Comparison of ENCODE assay signal across 9 cellular contexts in genomic region chr16:50547944-50548658, GRCh38. TPM values are rescaled to one million over a fixed set of nuclear protein-coding genes. Genes with fewer than 3 reads are reported as not detected.
DNase-seq lines count a peak whose midpoint lies in the region; ATAC-seq and TF ChIP-seq lines count a peak whose summit lies in the region.
"Had no signal": no experiment of that assay in that cellular context is flagged by ENCODE, and none has a peak within 500 bp of the region (broad histone marks: within the 10 kb centered on the region; RNA-seq: fewer than 3 reads in every experiment).

Gene NKD1, plus strand, starts transcription at chr16:50548396. Its CDS starts 158 bp downstream, at chr16:50548554.

- peak within 1 kb of the TSS; percentile 59 for H3K4me3 Mint-ChIP-seq in endodermal cell

- no peak within 1 kb of the TSS for H3K27ac Mint-ChIP-seq in endodermal cell

- peak within 1 kb of the TSS; percentile 20 for H3K9ac ChIP-seq in endodermal cell (ENCODE audit: extremely low read depth, low read length, poor library complexity, severe bottlenecking)

- no peaks in the 10 kb centered on the region for H3K9me3 ChIP-seq in endodermal cell (ENCODE audit: control insufficient read depth, low read length)

- peaks cover 14% of the 10 kb centered on the region for H3K27me3 ChIP-seq in endodermal cell (ENCODE audit: control insufficient read depth, insufficient read depth, low read length, poor library complexity, severe bottlenecking)

- H3K36me3 Mint-ChIP-seq in endodermal cell (ENCODE audit: low read depth): no peaks in the 10 kb centered on the region

- peaks cover 19% of the 10 kb centered on the region for H3K27me3 Mint-ChIP-seq in endodermal cell (ENCODE audit: insufficient read depth)

- peak; percentile 74 for ATAC-seq in HG02943 (IDR thresholded peaks at IDR 0.05; ENCODE audit: low read depth, unreplicated experiment)

- peaks cover 10% of the 10 kb centered on the region for H3K4me1 ChIP-seq in endodermal cell (ENCODE audit: control insufficient read depth, insufficient read depth, low read length)

- WGBS in endodermal cell (ENCODE audit: insufficient coverage in 1 of 2, insufficient read length in 1 of 2), 2 experiments: 0 to 2% methylated on average over 26 to 91 of the region's 91 CpGs

- no peak for TF ChIP-seq CTCF in endodermal cell (conservative IDR thresholded peaks at IDR 0.05)

- no peaks in the 10 kb centered on the region for H3K36me3 ChIP-seq in endodermal cell (ENCODE audit: control insufficient read depth, insufficient read depth, low read length)

- H3K4me3 ChIP-seq in endodermal cell (ENCODE audit: low read length): peak within 1 kb of the TSS; percentile 75

- DNase-seq in DMS 273 (lab: John Stamatoyannopoulos, UW; ENCODE audit: unreplicated experiment) (peak; percentile 90), DMS 273 treated with DMSO at 0.1 percent for 48 hours (lab: John Stamatoyannopoulos, UW) (no peak), NCI-H460 (ENCODE audit: extremely low read depth, low read depth) (peak; percentile 38), endodermal cell (peak; percentile 94), midbrain (lab: John Stamatoyannopoulos, UW) (peak; percentile 83)
- peak; percentile 89 for DNase-seq in activated CD8-positive, alpha-beta memory T cell treated with anti-CD3 and anti-CD28 coated beads for 24 hours
- DNase-seq in stimulated activated CD8-positive, alpha-beta memory T cell treated with anti-CD3 and anti-CD28 coated beads, Interleukin-15, amount 100 ng/mL, for 48 hours (ENCODE audit: low read depth in 2 of 2): peak; percentile 57 to 58

- H3K27ac ChIP-seq in endodermal cell (ENCODE audit: low read depth, low read length): peak within 1 kb of the TSS; percentile 38
- H3K27ac ChIP-seq: 22Rv1 had no signal

- peaks cover 25% of the 10 kb centered on the region for H3K4me1 Mint-ChIP-seq in endodermal cell

- peaks cover 2% of the 10 kb centered on the region for H3K9me3 Mint-ChIP-seq in endodermal cell

RNA-seq across cellular contexts. Expression of gene NKD1, which starts in this region (rescaled TPM):
- total RNA-seq in NCI-H460 (2014; rRNA removed; shearing (Covaris generic)): 0.05 and 0.12 TPM in 2 replicates
- polyA plus RNA-seq in NCI-H460 (2014; cell fraction: nucleus; rRNA removed): 0.04 TPM in 1 of 2 replicates, not detected in the other
- total RNA-seq in endodermal cell: 1 to 10 TPM; 7.0 to 9.5 TPM
- polyA plus RNA-seq in endodermal cell (2013, experiment 1 of 2): 32.4 TPM
- 20.2 TPM for polyA plus RNA-seq in endodermal cell (2013, experiment 2 of 2)

Comparison
In these comparisons a context has a peak if more than half of its experiments do, and no peak if none do; other contexts are left out.
1. Peak in DNase-seq in NCI-H460; RNA of the gene not detected or under 1 TPM.